Comparison of ENCODE assay signal across 16 cellular contexts in genomic region chr18:13605901-13606300, GRCh38.
DNase-seq lines count a peak whose midpoint lies in the region; ATAC-seq and TF ChIP-seq lines count a peak whose summit lies in the region.
"Had no signal": no experiment of that assay in that cellular context is flagged by ENCODE, and none has a peak within 500 bp of the region (broad histone marks: within the 10 kb centered on the region; RNA-seq: fewer than 3 reads in every experiment).

No MANE protein-coding gene starts in this region.

- POLR2A ChIA-PET in naive thymus-derived CD4-positive, alpha-beta T cell (lab: Charles Lee), result no interaction called here

- no peak overlapping the region for H3K27ac Mint-ChIP-seq in naive thymus-derived CD4-positive, alpha-beta T cell

- H3K9me2 ChIP-seq in Karpas-422 (replicated peaks; ENCODE audit: insufficient read depth, low read length), result no peaks in the 10 kb centered on the region

- H3K27ac ChIP-seq in DND-41 (ENCODE audit: low read length) (peak overlapping the region; percentile 42), Karpas-422 (ENCODE audit: low read length) (peak overlapping the region; percentile 99), esophagus muscularis mucosa (replicated peaks in 1 of 4) (no peak overlapping the region)
- no peak overlapping the region for H3K27ac ChIP-seq in naive thymus-derived CD4-positive, alpha-beta T cell (ENCODE audit: low read depth, low read length)
- H3K27ac ChIP-seq: A549 had no signal

- no peak overlapping the region for H2AFZ ChIP-seq in DND-41 (ENCODE audit: low read depth, low read length)
- no peak overlapping the region; the same call in 1 of the 2 replicates for H2AFZ ChIP-seq in Karpas-422 (ENCODE audit: low read length)

- H3K9ac ChIP-seq in DND-41 (ENCODE audit: low read depth, low read length) (no peak overlapping the region), Karpas-422 (ENCODE audit: low read length) (peak overlapping the region; percentile 58)

- no peaks in the 10 kb centered on the region for H3K27me3 Mint-ChIP-seq in naive thymus-derived CD4-positive, alpha-beta T cell
- H3K27me3 Mint-ChIP-seq: CD4-positive, CD25-positive, alpha-beta regulatory T cell had no signal

- H3K4me1 Mint-ChIP-seq in naive thymus-derived CD4-positive, alpha-beta T cell, result peaks cover 9 to 26% (median 19%) of the 10 kb centered on the region in 7 donors

- H4K20me1 ChIP-seq in DND-41 (ENCODE audit: insufficient read depth, low read length) (no peaks in the 10 kb centered on the region; the same call in 1 of the 2 replicates), Karpas-422 (ENCODE audit: insufficient read depth, low read depth, low read length) (no peaks in the 10 kb centered on the region)

- no peaks in the 10 kb centered on the region for H3K9me3 ChIP-seq in DND-41 (ENCODE audit: insufficient read depth, low read length, severe bottlenecking)
- H3K9me3 ChIP-seq in Karpas-422 (ENCODE audit: low read length), result no peaks in the 10 kb centered on the region
- H3K9me3 ChIP-seq in esophagus muscularis mucosa, result no peaks in the 10 kb centered on the region
- no peaks in the 10 kb centered on the region for H3K9me3 ChIP-seq in naive thymus-derived CD4-positive, alpha-beta T cell (ENCODE audit: control insufficient read depth in 2 of 3, low read length in 3 of 3)
- H3K9me3 ChIP-seq: A549, BE2C had no signal

- H3K4me3 Mint-ChIP-seq in naive thymus-derived CD4-positive, alpha-beta T cell, result no peak overlapping the region
- H3K4me3 Mint-ChIP-seq: CD4-positive, CD25-positive, alpha-beta regulatory T cell had no signal

- 98% methylated on average over 4 of the region's 6 CpGs for WGBS in esophagus muscularis mucosa

- intact Hi-C loops in esophagus muscularis mucosa (cut with DNase I), result no loop called here
- intact Hi-C loops in naive thymus-derived CD4-positive, alpha-beta T cell (cut with micrococcal nuclease), result no loop called here

- no peak overlapping the region for H3K4me3 ChIP-seq in DND-41 (ENCODE audit: low read depth in 1 of 2, low read length in 2 of 2)
- peak overlapping the region; percentile 54 for H3K4me3 ChIP-seq in Karpas-422 (ENCODE audit: low read length)
- H3K4me3 ChIP-seq in esophagus muscularis mucosa, result no peak overlapping the region
- no peak overlapping the region for H3K4me3 ChIP-seq in naive thymus-derived CD4-positive, alpha-beta T cell (ENCODE audit: low read length)
- H3K4me3 ChIP-seq: A549, K562 had no signal

- no peak for ATAC-seq in DND-41 (ENCODE audit: insufficient read depth, low read depth)
- ATAC-seq in naive thymus-derived CD4-positive, alpha-beta T cell, result no peak
- no peak for ATAC-seq in GM21717 (IDR thresholded peaks at IDR 0.05; ENCODE audit: unreplicated experiment)
- ATAC-seq: A549, K562 had no signal

- peaks cover 0 to 17% (median 12%) of the 10 kb centered on the region in 5 donors for H3K36me3 Mint-ChIP-seq in naive thymus-derived CD4-positive, alpha-beta T cell

- no peaks in the 10 kb centered on the region for H3K27me3 ChIP-seq in DND-41 (ENCODE audit: insufficient read depth, low read length, poor library complexity)
- no peaks in the 10 kb centered on the region for H3K27me3 ChIP-seq in Karpas-422 (ENCODE audit: low read length)
- no peaks in the 10 kb centered on the region for H3K27me3 ChIP-seq in esophagus muscularis mucosa
- no peaks in the 10 kb centered on the region for H3K27me3 ChIP-seq in naive thymus-derived CD4-positive, alpha-beta T cell (ENCODE audit: control insufficient read depth in 2 of 2, insufficient read depth in 2 of 2, low read length in 2 of 2)
- H3K27me3 ChIP-seq: BE2C had no signal

- TF ChIP-seq CTCF in DND-41 (IDR thresholded peaks at IDR 0.05; ENCODE audit: borderline replicate concordance, extremely low read depth, low read length, poor library complexity, severe bottlenecking) (no peak), esophagus muscularis mucosa (IDR thresholded peaks at IDR 0.05) (no peak)

- no peak for TF ChIP-seq EP300 in esophagus muscularis mucosa (IDR thresholded peaks at IDR 0.05)

- peaks cover 9% of the 10 kb centered on the region for H3K36me3 ChIP-seq in DND-41 (ENCODE audit: insufficient read depth, low read length)
- no peaks in the 10 kb centered on the region for H3K36me3 ChIP-seq in Karpas-422 (ENCODE audit: insufficient read depth, low read length)
- no peaks in the 10 kb centered on the region for H3K36me3 ChIP-seq in esophagus muscularis mucosa
- no peaks in the 10 kb centered on the region for H3K36me3 ChIP-seq in naive thymus-derived CD4-positive, alpha-beta T cell (ENCODE audit: control insufficient read depth in 2 of 3, insufficient read depth in 3 of 3, low read length in 3 of 3)
- H3K36me3 ChIP-seq: BE2C had no signal

- DNase-seq in DND-41 (no peak), Karpas-422 (peak; percentile 92), esophagus muscularis mucosa (ENCODE audit: extremely low spot score) (peak; percentile 47), ureter (ENCODE audit: low spot score) (peak; percentile 31), COR-L47 (lab: John Stamatoyannopoulos, UW) (no peak)
- DNase-seq in naive thymus-derived CD4-positive, alpha-beta T cell, result no peak
- DNase-seq: BE2C; Calu3; CD4-positive, CD25-positive, alpha-beta regulatory T cell; DMS 273 treated with DMSO at 0.1 percent for 48 hours; DMS79; GDM1; H7 had no signal

- H3K79me2 ChIP-seq in DND-41 (ENCODE audit: insufficient read depth, low read length), result peaks cover 78% of the 10 kb centered on the region
- H3K79me2 ChIP-seq in Karpas-422 (ENCODE audit: low read length), result no peaks in the 10 kb centered on the region

- H3K9me3 Mint-ChIP-seq in naive thymus-derived CD4-positive, alpha-beta T cell, result peaks cover 0 to 5% (median 0%) of the 10 kb centered on the region in 11 donors

- TF ChIP-seq POLR2A in esophagus muscularis mucosa (IDR thresholded peaks at IDR 0.05; ENCODE audit: low read depth), result no peak

- no peak overlapping the region for H3K4me2 ChIP-seq in DND-41 (ENCODE audit: insufficient read depth, low read length)
- peak overlapping the region; percentile 74 for H3K4me2 ChIP-seq in Karpas-422 (ENCODE audit: low read depth, low read length, poor library complexity, severe bottlenecking)
- H3K4me2 ChIP-seq: A549 had no signal

- CTCF ChIA-PET in naive thymus-derived CD4-positive, alpha-beta T cell (lab: Charles Lee), result no interaction called here

- peaks cover 73% of the 10 kb centered on the region for H3K4me1 ChIP-seq in DND-41 (ENCODE audit: insufficient read depth, low read length)
- H3K4me1 ChIP-seq in Karpas-422 (ENCODE audit: low read length), result peaks cover 69% of the 10 kb centered on the region
- peaks cover 9 to 19% (median 12%) of the 10 kb centered on the region in 4 donors for H3K4me1 ChIP-seq in esophagus muscularis mucosa
- H3K4me1 ChIP-seq in naive thymus-derived CD4-positive, alpha-beta T cell (ENCODE audit: control insufficient read depth in 2 of 2, insufficient read depth in 2 of 2, low read length in 2 of 2), result peaks cover 0 to 8% of the 10 kb centered on the region in 2 donors
- H3K4me1 ChIP-seq: A549, BE2C had no signal

Comparison
In these comparisons a context has a peak if more than half of its experiments do, and no peak if none do; other contexts are left out.
1. DNase-seq: peak in Karpas-422 (single experiment), esophagus muscularis mucosa (single experiment) and ureter (single experiment); none in DND-41 (single experiment), naive thymus-derived CD4-positive, alpha-beta T cell (0 of 9) and COR-L47 (single experiment).
2. H3K27ac ChIP-seq: peak in DND-41 (single experiment) and Karpas-422 (single experiment); none in esophagus muscularis mucosa (0 of 4) and naive thymus-derived CD4-positive, alpha-beta T cell (single experiment).